12 cellular contexts compared by ENCODE assay signal in genomic region chr13:98974053-98974452, GRCh38. TPM values are rescaled to one million over a fixed set of nuclear protein-coding genes. Genes with fewer than 3 reads are reported as not detected.
DNase-seq lines count a peak whose midpoint lies in the region; ATAC-seq and TF ChIP-seq lines count a peak whose summit lies in the region.
"Had no signal": no experiment of that assay in that cellular context is flagged by ENCODE, and none has a peak within 500 bp of the region (broad histone marks: within the 10 kb centered on the region; RNA-seq: fewer than 3 reads in every experiment).

No MANE protein-coding gene starts in this region.

- no peak overlapping the region for H3K4me3 ChIP-seq in cardiac muscle cell
- peak overlapping the region; percentile 4 for H3K4me3 ChIP-seq in right cardiac atrium (ENCODE audit: low read length)
- peak overlapping the region in 3 of 4 donors; percentile 44 to 56 (median 51) for H3K4me3 ChIP-seq in upper lobe of left lung

- CTCF ChIA-PET in HEK293T (lab: Yijun Ruan, JAX), result no interaction called here

- ATAC-seq in Right ventricle myocardium inferior, result no peak
- ATAC-seq in right cardiac atrium, result peak in 1 of 2 donors; percentile 7
- ATAC-seq in upper lobe of left lung (ENCODE audit: low FRiP score in 2 of 2), result no peak
- ATAC-seq: effector memory CD8-positive, alpha-beta T cell; T-cell had no signal

- peaks cover 67% of the 10 kb centered on the region for H3K4me1 ChIP-seq in cardiac muscle cell (ENCODE audit: low read depth)
- H3K4me1 ChIP-seq in right cardiac atrium (ENCODE audit: control insufficient read depth, insufficient read depth, low read length), result peaks cover 8% of the 10 kb centered on the region
- peaks cover 29 to 65% (median 49%) of the 10 kb centered on the region in 4 donors for H3K4me1 ChIP-seq in upper lobe of left lung

- no peaks in the 10 kb centered on the region for H3K36me3 ChIP-seq in cardiac muscle cell
- no peaks in the 10 kb centered on the region for H3K36me3 ChIP-seq in upper lobe of left lung

- DNase-seq in cardiac muscle cell (ENCODE audit: low read depth in 1 of 2, low spot score in 1 of 2) (no peak), Right ventricle myocardium inferior (ENCODE audit: missing footprints) (no peak), RPMI8226 (peak; percentile 7), right cardiac atrium (no peak), upper lobe of left lung (no peak), DMS79 treated with DMSO at 0.1 percent for 48 hours (lab: John Stamatoyannopoulos, UW) (no peak), HEK293T (ENCODE audit: extremely low spot score) (no peak), AG08396 (ENCODE audit: low spot score) (no peak)
- DNase-seq: effector memory CD8-positive, alpha-beta T cell; Karpas-422; kidney; T-cell had no signal

- no peaks in the 10 kb centered on the region for H3K9me3 ChIP-seq in cardiac muscle cell (ENCODE audit: low read depth)
- H3K9me3 ChIP-seq in right cardiac atrium (ENCODE audit: control insufficient read depth, low read length), result no peaks in the 10 kb centered on the region
- H3K9me3 ChIP-seq in upper lobe of left lung, result no peaks in the 10 kb centered on the region

- intact Hi-C loops in Right ventricle myocardium inferior (cut with DNase I) (no loop called here), right cardiac atrium (cut with DNase I) (loop anchor here in 1 of 4 donors (10.0 kb wide), 1 partner anchor 59 kb away; no protein-coding TSS in a partner anchor)

- WGBS in right cardiac atrium, result 48% methylated on average over 2 of the region's 2 CpGs
- 35 to 42% methylated on average over 2 of the region's 2 CpGs for WGBS in upper lobe of left lung, 2 donors

- no peak for TF ChIP-seq EP300 in upper lobe of left lung (IDR thresholded peaks at IDR 0.05)

- H3K27me3 ChIP-seq in cardiac muscle cell, result no peaks in the 10 kb centered on the region
- no peaks in the 10 kb centered on the region for H3K27me3 ChIP-seq in right cardiac atrium (ENCODE audit: control insufficient read depth, insufficient read depth)
- H3K27me3 ChIP-seq in upper lobe of left lung, result no peaks in the 10 kb centered on the region

- POLR2A ChIA-PET in HEK293T (lab: Yijun Ruan, JAX), result no interaction called here

- peak overlapping the region; percentile 79 for H3K27ac ChIP-seq in cardiac muscle cell
- H3K27ac ChIP-seq in right cardiac atrium (ENCODE audit: low read length), result peak overlapping the region; percentile 56
- H3K27ac ChIP-seq in upper lobe of left lung, result peak overlapping the region; percentile 66 to 79 (median 73)

- no peak for TF ChIP-seq CTCF in cardiac muscle cell (IDR thresholded peaks at IDR 0.05; ENCODE audit: low read depth, low read length)
- no peak for TF ChIP-seq CTCF in upper lobe of left lung (IDR thresholded peaks at IDR 0.05)

- peak in 1 of 4 donors; percentile 32 for TF ChIP-seq POLR2A in upper lobe of left lung (IDR thresholded peaks at IDR 0.05)

TF ChIP-seq in HEK293T, 16 proteins besides CTCF, POLR2A, EP300 and RAD21:
- TF ChIP-seq L3MBTL2 (conservative IDR thresholded peaks at IDR 0.05) (no peak), SP1 (IDR thresholded peaks at IDR 0.05) (no peak), NFRKB (IDR thresholded peaks at IDR 0.05) (no peak), SUZ12 (IDR thresholded peaks at IDR 0.05) (no peak), CTBP1 (IDR thresholded peaks at IDR 0.05; ENCODE audit: borderline replicate concordance) (no peak), TARDBP (IDR thresholded peaks at IDR 0.05) (no peak), FOXA1 (IDR thresholded peaks at IDR 0.05) (no peak), ELF4 (IDR thresholded peaks at IDR 0.05) (no peak), LEF1 (IDR thresholded peaks at IDR 0.05; ENCODE audit: borderline replicate concordance) (no peak)
- TF ChIP-seq, protein P1, sequence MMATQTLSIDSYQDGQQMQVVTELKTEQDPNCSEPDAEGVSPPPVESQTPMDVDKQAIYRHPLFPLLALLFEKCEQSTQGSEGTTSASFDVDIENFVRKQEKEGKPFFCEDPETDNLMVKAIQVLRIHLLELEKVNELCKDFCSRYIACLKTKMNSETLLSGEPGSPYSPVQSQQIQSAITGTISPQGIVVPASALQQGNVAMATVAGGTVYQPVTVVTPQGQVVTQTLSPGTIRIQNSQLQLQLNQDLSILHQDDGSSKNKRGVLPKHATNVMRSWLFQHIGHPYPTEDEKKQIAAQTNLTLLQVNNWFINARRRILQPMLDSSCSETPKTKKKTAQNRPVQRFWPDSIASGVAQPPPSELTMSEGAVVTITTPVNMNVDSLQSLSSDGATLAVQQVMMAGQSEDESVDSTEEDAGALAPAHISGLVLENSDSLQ (IDR thresholded peaks at IDR 0.05), result no peak

RNA-seq across cellular contexts. Expression of gene DOCK9, which starts 3.8 kb away (rescaled TPM):
- total RNA-seq in cardiac muscle cell (32.8 and 61.3 TPM in 2 replicates), Right ventricle myocardium inferior (34.9 TPM), right cardiac atrium (10 to 100 TPM; 39.4 to 59.7 (median 57.2) TPM), upper lobe of left lung (100 to 1,000 TPM; 155 to 284 (median 170) TPM)
- polyA plus RNA-seq in cardiac muscle cell (33.2 and 39.1 TPM in 2 replicates), right cardiac atrium (26.8 TPM)
